Comparison of ENCODE assay signal across 9 cellular contexts in the genomic region with DNA sequence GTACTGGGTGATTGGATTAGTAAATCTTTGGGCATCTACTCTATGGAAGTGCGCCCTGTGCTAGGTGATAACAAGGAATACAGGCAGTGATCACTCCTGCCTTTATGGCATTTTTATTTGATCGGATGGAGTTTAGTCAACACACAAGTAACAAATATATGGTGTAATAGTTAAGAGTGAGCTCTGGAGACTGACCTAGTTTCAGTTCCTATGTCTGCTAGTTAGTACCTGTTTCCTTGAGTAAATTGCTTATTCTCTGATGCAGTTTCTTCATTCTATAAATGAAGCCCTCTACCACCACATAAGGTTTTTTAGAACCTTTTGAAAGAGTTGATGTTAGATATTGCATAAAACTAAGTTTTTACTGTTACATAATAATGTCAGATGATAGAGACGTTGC.
A peak's percentile ranks its signal among the peaks of the same experiment; 100 is the strongest.
DNase-seq lines count a peak whose midpoint lies in the region; ATAC-seq lines count a peak whose summit lies in the region.
"Had no signal": no experiment of that assay in that cellular context is flagged by ENCODE, and none has a peak within 500 bp of the region (broad histone marks: within the 10 kb centered on the region; RNA-seq: fewer than 3 reads in every experiment).

No MANE protein-coding gene starts in this region.

- H3K9me3 ChIP-seq in naive thymus-derived CD4-positive, alpha-beta T cell (ENCODE audit: control insufficient read depth in 2 of 3, low read length in 3 of 3) = no peaks in the 10 kb centered on the region

- peaks cover 5 to 70% (median 34%) of the 10 kb centered on the region in 7 donors for H3K4me1 Mint-ChIP-seq in naive thymus-derived CD4-positive, alpha-beta T cell

- peak overlapping the region in 1 of 10 donors; percentile 8 for H3K4me3 Mint-ChIP-seq in naive thymus-derived CD4-positive, alpha-beta T cell
- H3K4me3 Mint-ChIP-seq: dendritic cell treated with granulocyte-macrophage colony-stimulating factor and Interleukin-4, amounts not matched to agents 40 ng/mL and 50 ng/mL, for 4 days had no signal

- ATAC-seq in GM18861 (IDR thresholded peaks at IDR 0.05; ENCODE audit: unreplicated experiment) (peak; percentile 97), GM21529 (IDR thresholded peaks at IDR 0.05; ENCODE audit: unreplicated experiment) (peak; percentile 96), HG03520 (IDR thresholded peaks at IDR 0.05; ENCODE audit: unreplicated experiment) (peak; percentile 88), GM18498 (IDR thresholded peaks at IDR 0.05; ENCODE audit: unreplicated experiment) (no peak)
- peak; percentile 36 for ATAC-seq in naive thymus-derived CD4-positive, alpha-beta T cell
- ATAC-seq: HCT116 had no signal

- POLR2A ChIA-PET in naive thymus-derived CD4-positive, alpha-beta T cell (lab: Charles Lee) = no interaction called here

- no peak overlapping the region for H3K27ac Mint-ChIP-seq in naive thymus-derived CD4-positive, alpha-beta T cell
- H3K27ac Mint-ChIP-seq: dendritic cell treated with granulocyte-macrophage colony-stimulating factor and Interleukin-4, amounts not matched to agents 40 ng/mL and 50 ng/mL, for 4 days had no signal

- H3K9me3 Mint-ChIP-seq in naive thymus-derived CD4-positive, alpha-beta T cell = peaks cover 0 to 23% (median 4%) of the 10 kb centered on the region in 11 donors
- H3K9me3 Mint-ChIP-seq: dendritic cell treated with granulocyte-macrophage colony-stimulating factor and Interleukin-4, amounts not matched to agents 40 ng/mL and 50 ng/mL, for 4 days had no signal

- no peak for DNase-seq in naive thymus-derived CD4-positive, alpha-beta T cell
- no peak for DNase-seq in activated gamma-delta T cell treated with Interleukin-2 at 50 U/mL for 16 hours
- DNase-seq in NCI-H2227 (lab: John Stamatoyannopoulos, UW; ENCODE audit: unreplicated experiment) = no peak

- H3K4me3 ChIP-seq in naive thymus-derived CD4-positive, alpha-beta T cell (ENCODE audit: low read length) = no peak overlapping the region

- peaks cover 0 to 4% of the 10 kb centered on the region in 2 donors for H3K4me1 ChIP-seq in naive thymus-derived CD4-positive, alpha-beta T cell (ENCODE audit: control insufficient read depth in 2 of 2, insufficient read depth in 2 of 2, low read length in 2 of 2)

- H3K27ac ChIP-seq in naive thymus-derived CD4-positive, alpha-beta T cell (ENCODE audit: low read depth, low read length) = no peak overlapping the region

- H3K27me3 Mint-ChIP-seq in naive thymus-derived CD4-positive, alpha-beta T cell = no peaks in the 10 kb centered on the region
- H3K27me3 Mint-ChIP-seq: dendritic cell treated with granulocyte-macrophage colony-stimulating factor and Interleukin-4, amounts not matched to agents 40 ng/mL and 50 ng/mL, for 4 days had no signal

- no peaks in the 10 kb centered on the region for H3K27me3 ChIP-seq in naive thymus-derived CD4-positive, alpha-beta T cell (ENCODE audit: control insufficient read depth in 2 of 2, insufficient read depth in 2 of 2, low read length in 2 of 2)

- CTCF ChIA-PET in naive thymus-derived CD4-positive, alpha-beta T cell (lab: Charles Lee) = no interaction called here

- intact Hi-C loops in naive thymus-derived CD4-positive, alpha-beta T cell (cut with micrococcal nuclease) = no loop called here

- no peaks in the 10 kb centered on the region for H3K36me3 ChIP-seq in naive thymus-derived CD4-positive, alpha-beta T cell (ENCODE audit: control insufficient read depth in 2 of 3, insufficient read depth in 3 of 3, low read length in 3 of 3)

- peaks cover 0 to 53% (median 12%) of the 10 kb centered on the region in 5 donors for H3K36me3 Mint-ChIP-seq in naive thymus-derived CD4-positive, alpha-beta T cell
